Comparison of ENCODE assay signal across 2 cellular contexts in the genomic region with DNA sequence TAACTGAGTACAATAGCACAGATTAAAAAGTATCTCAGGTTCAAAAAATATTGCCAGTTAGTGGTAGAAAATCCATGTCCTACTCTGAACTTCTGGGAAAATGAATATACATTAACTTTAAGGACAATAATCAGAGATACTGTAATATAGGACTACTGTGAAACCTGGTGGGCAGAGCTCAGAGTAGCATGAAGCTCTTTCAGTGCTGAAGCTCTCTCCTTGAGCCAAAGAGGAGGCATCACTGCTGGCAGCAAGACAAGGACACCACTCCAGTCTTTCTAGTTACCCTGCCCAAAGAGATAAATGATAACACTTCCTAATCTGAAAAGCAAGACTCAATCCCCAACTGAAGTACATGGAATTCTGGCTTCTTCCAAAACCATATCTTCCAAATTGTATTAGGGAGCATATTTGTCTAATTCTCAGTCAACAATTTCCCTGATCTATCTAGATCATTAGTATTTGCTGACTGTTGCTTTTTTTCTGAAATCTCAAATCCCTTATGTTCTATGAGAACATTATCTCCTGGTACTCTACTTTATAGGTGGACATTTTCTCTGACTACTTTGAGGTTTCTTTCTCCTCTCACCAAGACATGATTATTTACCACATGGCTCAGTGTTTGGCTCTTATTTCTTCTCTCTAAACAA.
TF ChIP-seq lines count a peak whose summit lies in the region.

No MANE protein-coding gene starts in this region.

TF ChIP-seq in A549, 52 proteins besides CTCF, POLR2A, EP300 and RAD21:
- TF ChIP-seq HES2 (IDR thresholded peaks at IDR 0.05) (no peak), CHD4 (IDR thresholded peaks at IDR 0.05; ENCODE audit: borderline replicate concordance) (no peak), RCOR1 (IDR thresholded peaks at IDR 0.05; ENCODE audit: low read depth, low read length) (no peak), MAFK (IDR thresholded peaks at IDR 0.05; ENCODE audit: partially characterized antibody) (peak; percentile 93), FOXS1 (CRISPR knock-in tag; IDR thresholded peaks at IDR 0.05) (no peak), CBX2 (IDR thresholded peaks at IDR 0.05; ENCODE audit: borderline replicate concordance, low read depth) (no peak), EHF (CRISPR knock-in tag; IDR thresholded peaks at IDR 0.05) (no peak)
- TF ChIP-seq, protein P1, sequence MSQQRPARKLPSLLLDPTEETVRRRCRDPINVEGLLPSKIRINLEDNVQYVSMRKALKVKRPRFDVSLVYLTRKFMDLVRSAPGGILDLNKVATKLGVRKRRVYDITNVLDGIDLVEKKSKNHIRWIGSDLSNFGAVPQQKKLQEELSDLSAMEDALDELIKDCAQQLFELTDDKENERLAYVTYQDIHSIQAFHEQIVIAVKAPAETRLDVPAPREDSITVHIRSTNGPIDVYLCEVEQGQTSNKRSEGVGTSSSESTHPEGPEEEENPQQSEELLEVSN (IDR thresholded peaks at IDR 0.05; ENCODE audit: borderline replicate concordance, low read depth), result no peak

TF ChIP-seq in IMR-90, 13 proteins besides CTCF, POLR2A, EP300 and RAD21 (continued from another document):
- no peak for TF ChIP-seq MXI1 (IDR thresholded peaks at IDR 0.05; ENCODE audit: borderline replicate concordance, low read depth, low read length)
